Comparison of ENCODE assay signal across 1 cellular context in the genomic region with DNA sequence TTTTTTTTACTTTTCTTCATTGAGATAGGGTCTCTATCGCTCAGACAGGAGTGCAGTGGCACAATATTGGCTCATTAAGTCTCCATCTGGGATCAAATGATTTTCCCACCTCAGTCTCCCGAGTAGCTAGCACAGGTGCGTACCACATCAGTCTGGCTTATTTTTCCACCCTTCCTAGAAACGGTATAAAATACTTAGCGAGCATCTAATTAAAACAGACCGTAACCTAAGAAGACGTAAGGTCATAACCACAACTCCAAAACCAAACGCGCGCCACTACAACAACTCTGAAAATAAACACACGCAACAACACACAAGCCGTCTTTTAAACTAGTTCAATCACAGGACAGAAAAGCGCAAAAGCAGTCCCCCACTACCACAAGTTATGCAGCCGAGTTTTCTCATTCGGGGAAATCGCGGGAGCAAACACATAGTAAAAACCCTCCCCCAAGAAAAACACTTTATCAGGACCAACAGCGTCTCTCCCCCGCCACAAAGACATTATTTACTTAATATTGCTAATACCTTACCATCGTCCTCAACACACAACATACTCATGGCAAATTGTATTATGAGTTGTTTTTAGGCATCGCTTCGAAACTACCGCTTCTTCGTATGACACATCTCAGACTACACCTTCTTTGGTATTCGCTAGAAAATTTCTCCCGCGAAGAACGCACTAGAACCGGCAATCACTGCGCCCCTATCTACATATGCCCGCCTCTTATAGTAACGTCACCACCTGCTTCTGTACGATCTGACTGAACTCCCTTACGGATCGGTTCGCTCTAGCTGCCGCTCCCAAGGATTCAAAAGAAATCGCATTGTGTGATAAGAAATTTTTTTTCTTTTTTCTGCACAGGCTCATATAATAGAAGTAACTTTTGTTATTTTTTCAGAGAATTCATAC.
TF ChIP-seq lines count a peak whose summit lies in the region.

No MANE protein-coding gene starts in this region.

TF ChIP-seq in K562, 482 proteins besides CTCF, POLR2A, EP300 and RAD21 (continued from another document and continues in another):
- TF ChIP-seq, protein P1, sequence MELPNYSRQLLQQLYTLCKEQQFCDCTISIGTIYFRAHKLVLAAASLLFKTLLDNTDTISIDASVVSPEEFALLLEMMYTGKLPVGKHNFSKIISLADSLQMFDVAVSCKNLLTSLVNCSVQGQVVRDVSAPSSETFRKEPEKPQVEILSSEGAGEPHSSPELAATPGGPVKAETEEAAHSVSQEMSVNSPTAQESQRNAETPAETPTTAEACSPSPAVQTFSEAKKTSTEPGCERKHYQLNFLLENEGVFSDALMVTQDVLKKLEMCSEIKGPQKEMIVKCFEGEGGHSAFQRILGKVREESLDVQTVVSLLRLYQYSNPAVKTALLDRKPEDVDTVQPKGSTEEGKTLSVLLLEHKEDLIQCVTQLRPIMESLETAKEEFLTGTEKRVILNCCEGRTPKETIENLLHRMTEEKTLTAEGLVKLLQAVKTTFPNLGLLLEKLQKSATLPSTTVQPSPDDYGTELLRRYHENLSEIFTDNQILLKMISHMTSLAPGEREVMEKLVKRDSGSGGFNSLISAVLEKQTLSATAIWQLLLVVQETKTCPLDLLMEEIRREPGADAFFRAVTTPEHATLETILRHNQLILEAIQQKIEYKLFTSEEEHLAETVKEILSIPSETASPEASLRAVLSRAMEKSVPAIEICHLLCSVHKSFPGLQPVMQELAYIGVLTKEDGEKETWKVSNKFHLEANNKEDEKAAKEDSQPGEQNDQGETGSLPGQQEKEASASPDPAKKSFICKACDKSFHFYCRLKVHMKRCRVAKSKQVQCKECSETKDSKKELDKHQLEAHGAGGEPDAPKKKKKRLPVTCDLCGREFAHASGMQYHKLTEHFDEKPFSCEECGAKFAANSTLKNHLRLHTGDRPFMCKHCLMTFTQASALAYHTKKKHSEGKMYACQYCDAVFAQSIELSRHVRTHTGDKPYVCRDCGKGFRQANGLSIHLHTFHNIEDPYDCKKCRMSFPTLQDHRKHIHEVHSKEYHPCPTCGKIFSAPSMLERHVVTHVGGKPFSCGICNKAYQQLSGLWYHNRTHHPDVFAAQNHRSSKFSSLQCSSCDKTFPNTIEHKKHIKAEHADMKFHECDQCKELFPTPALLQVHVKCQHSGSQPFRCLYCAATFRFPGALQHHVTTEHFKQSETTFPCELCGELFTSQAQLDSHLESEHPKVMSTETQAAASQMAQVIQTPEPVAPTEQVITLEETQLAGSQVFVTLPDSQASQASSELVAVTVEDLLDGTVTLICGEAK (IDR thresholded peaks at IDR 0.05) = peak; percentile 20; the same call in 1 of the 2 replicates
- TF ChIP-seq, protein P1 (CRISPR knock-in tag; IDR thresholded peaks at IDR 0.05) = peak; percentile 76
- 0 out of 2 replicates have a peak, but pooled peaks have one; percentile 43 for TF ChIP-seq ZBTB33 (CRISPR knock-in tag; IDR thresholded peaks at IDR 0.05)
- peak; percentile 81 for TF ChIP-seq ASH1L (IDR thresholded peaks at IDR 0.05; ENCODE audit: borderline replicate concordance, low read depth, partially characterized antibody)
- no peak for TF ChIP-seq BDP1 (IDR thresholded peaks at IDR 0.05; ENCODE audit: insufficient read depth, insufficient read length)
- TF ChIP-seq HNRNPUL1 (IDR thresholded peaks at IDR 0.05; ENCODE audit: low read length) = peak; percentile 100
- TF ChIP-seq ZNF780A (CRISPR knock-in tag; IDR thresholded peaks at IDR 0.05) = peak; percentile 99
- TF ChIP-seq ZNF512 (tag; IDR thresholded peaks at IDR 0.05) = no peak
- no peak for TF ChIP-seq WHSC1 (IDR thresholded peaks at IDR 0.05; ENCODE audit: low read length)
- no peak for TF ChIP-seq ZKSCAN3 (CRISPR knock-in tag; IDR thresholded peaks at IDR 0.05)
- no peak for TF ChIP-seq BRCA1 (IDR thresholded peaks at IDR 0.05)
- no peak for TF ChIP-seq BRCA1 (CRISPR knock-in tag; IDR thresholded peaks at IDR 0.05)
- peak; percentile 45 for TF ChIP-seq MGA (IDR thresholded peaks at IDR 0.05)
- TF ChIP-seq RUNX1 (IDR thresholded peaks at IDR 0.05; ENCODE audit: low read depth) = peak; percentile 98
- TF ChIP-seq CREB5 (CRISPR knock-in tag; IDR thresholded peaks at IDR 0.05) = peak; percentile 97
- TF ChIP-seq GATAD2A (IDR thresholded peaks at IDR 0.05) = 0 out of 2 replicates have a peak, but pooled peaks have one; percentile 87
- TF ChIP-seq ZFP1 (CRISPR knock-in tag; IDR thresholded peaks at IDR 0.05) = peak; percentile 96
- TF ChIP-seq CCNT2 (IDR thresholded peaks at IDR 0.05; ENCODE audit: borderline replicate concordance, extremely low read depth, insufficient read length, low read depth, low read length) = no peak
- TF ChIP-seq DACH1 (IDR thresholded peaks at IDR 0.05; ENCODE audit: partially characterized antibody) = peak; percentile 94
- TF ChIP-seq ZNF354B (CRISPR knock-in tag; IDR thresholded peaks at IDR 0.05) = peak; percentile 97
- peak; percentile 98 for TF ChIP-seq NONO (IDR thresholded peaks at IDR 0.05; ENCODE audit: low read depth in 2 of 2, low read length in 1 of 2)
- TF ChIP-seq TARDBP (IDR thresholded peaks at IDR 0.05) = peak; percentile 98
